In the genomic region with DNA sequence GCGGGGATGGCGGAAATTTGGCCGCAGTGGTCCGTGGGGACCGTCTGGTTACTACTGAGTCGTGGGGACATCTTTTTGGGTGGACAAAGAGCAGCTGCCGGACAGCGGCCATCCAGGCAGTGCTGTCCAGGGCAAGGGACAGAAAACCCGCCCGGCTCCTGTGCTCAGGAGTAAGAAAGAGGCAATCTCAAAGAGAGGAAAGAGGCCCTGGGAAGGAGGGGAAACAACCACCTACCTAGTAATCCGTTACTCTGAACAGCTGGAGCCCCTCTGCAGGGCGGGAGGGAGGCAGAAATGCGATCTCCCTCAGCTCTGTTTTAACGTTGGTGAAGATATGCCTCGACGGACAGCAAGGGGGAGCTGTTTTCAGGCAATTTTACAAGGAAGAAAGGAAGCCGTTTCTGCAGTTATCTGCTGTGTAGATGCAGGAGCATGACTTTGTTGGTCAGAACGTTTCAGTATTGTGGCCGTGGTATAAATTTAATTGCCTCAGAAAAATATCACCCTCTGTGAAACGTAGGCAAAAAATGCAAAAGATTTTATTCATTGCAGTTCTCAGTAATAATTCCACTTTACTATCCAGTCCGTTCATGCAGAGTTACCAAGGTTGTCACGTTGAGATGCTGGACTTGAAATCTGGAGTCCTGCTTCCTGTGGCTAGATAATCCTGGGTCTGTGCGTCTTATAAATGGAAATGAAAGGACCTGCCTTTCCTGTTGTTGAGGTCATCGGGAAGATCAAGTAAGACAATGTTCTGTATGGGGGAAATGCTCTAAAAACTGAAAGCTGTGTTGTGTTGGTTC, we compare ENCODE assay signal across 8 cellular contexts. TPM values are rescaled to one million over a fixed set of nuclear protein-coding genes. Genes with fewer than 3 reads are reported as not detected.
DNase-seq lines count a peak whose midpoint lies in the region; ATAC-seq, FAIRE-seq and TF ChIP-seq lines count a peak whose summit lies in the region.

No MANE protein-coding gene starts in this region.

- TF ChIP-seq EP300 in A549 (IDR thresholded peaks at IDR 0.05) = no peak

- no peaks in the 10 kb centered on the region for H3K36me3 Mint-ChIP-seq in activated CD8-positive, alpha-beta T cell treated with anti-CD3 and anti-CD28 coated beads for 36 hours (ENCODE audit: low read depth)

- ATAC-seq in A549 = peak; percentile 79 to 92
- ATAC-seq in HG02798 (IDR thresholded peaks at IDR 0.05; ENCODE audit: poor library complexity, unreplicated experiment) = peak; percentile 77
- ATAC-seq in activated CD8-positive, alpha-beta T cell treated with anti-CD3 and anti-CD28 coated beads for 36 hours = peak; percentile 72
- ATAC-seq in Right ventricle myocardium superior (ENCODE audit: poor library complexity) = peak; percentile 89
- peak; percentile 73 to 86 (median 85) for ATAC-seq in pancreas
- no peak for ATAC-seq in HG02840 (IDR thresholded peaks at IDR 0.05; ENCODE audit: low FRiP score, unreplicated experiment)

- H3K9me3 ChIP-seq in A549 (0 out of 3 replicates have a peak, but pooled peaks cover 2% of the 10 kb centered on the region), pancreas (no peaks in the 10 kb centered on the region)

- peaks cover 0 to 75% (median 15%) of the 10 kb centered on the region in 4 donors for H3K27me3 ChIP-seq in pancreas

- no peak for TF ChIP-seq POLR2A in A549 (IDR thresholded peaks at IDR 0.05; ENCODE audit: low read length)

- intact Hi-C loops in activated CD8-positive, alpha-beta T cell treated with anti-CD3 and anti-CD28 coated beads for 36 hours (cut with micrococcal nuclease) = no loop called here
- intact Hi-C loops in Right ventricle myocardium superior (cut with DNase I) (no loop called here), pancreas (cut with DNase I) (no loop called here)

- no peaks in the 10 kb centered on the region for H3K36me3 ChIP-seq in pancreas

- H3K4me1 ChIP-seq in A549 (peaks cover 12% of the 10 kb centered on the region; the same call in 2 of the 3 replicates), pancreas (peaks cover 0 to 11% (median 10%) of the 10 kb centered on the region in 3 donors)

- POLR2A ChIA-PET in A549 (lab: Yijun Ruan, JAX) = no interaction called here
- POLR2A ChIA-PET in activated CD8-positive, alpha-beta T cell treated with anti-CD3 and anti-CD28 coated beads for 36 hours (lab: Charles Lee) = no interaction called here

- no peak overlapping the region for H3K27ac Mint-ChIP-seq in activated CD8-positive, alpha-beta T cell treated with anti-CD3 and anti-CD28 coated beads for 36 hours

- WGBS in A549 (ENCODE audit: missing lambda C conversion rate) = 13% methylated on average over 24 of the region's 24 CpGs
- WGBS in pancreas, 2 donors = 6 to 7% methylated on average over 24 of the region's 24 CpGs

- peak overlapping the region; percentile 99 for H3K4me2 ChIP-seq in A549

- TF ChIP-seq RAD21 in A549 (conservative IDR thresholded peaks at IDR 0.05 in 1 of 2, IDR thresholded peaks at IDR 0.05 in 1 of 2) = peak; percentile 51 to 69

- TF ChIP-seq CTCF in A549 (IDR thresholded peaks at IDR 0.05) (peak; percentile 75), GM12864 (IDR thresholded peaks at IDR 0.05; ENCODE audit: low read depth, low read length, missing control alignments) (peak; percentile 71), pancreas (IDR thresholded peaks at IDR 0.05) (peak; percentile 36 to 66 (median 66))
- TF ChIP-seq CTCF in activated CD8-positive, alpha-beta T cell treated with anti-CD3 and anti-CD28 coated beads for 36 hours (IDR thresholded peaks at IDR 0.05) = peak; percentile 71

- H3K4me3 ChIP-seq in A549 (peak overlapping the region; percentile 49), GM12864 (ENCODE audit: low read depth, low read length) (no peak overlapping the region), pancreas (peak overlapping the region in 2 of 4 donors; percentile 37 to 50)

- CTCF ChIA-PET in A549 (lab: Yijun Ruan, JAX) = interaction anchor here (0.7 to 3.3 kb wide), 23 partner anchors 8 to 650 kb away, joined by 3 to 22 read pairs (median 5); no protein-coding TSS in a partner anchor
- CTCF ChIA-PET in activated CD8-positive, alpha-beta T cell treated with anti-CD3 and anti-CD28 coated beads for 36 hours (lab: Charles Lee) = interaction anchor here (0.7 to 2.2 kb wide), 13 partner anchors 8 to 516 kb away, joined by 3 to 10 read pairs (median 3); a partner anchor contains a TSS

- DNase-seq in A549 (ENCODE audit: low read depth in 1 of 2, low spot score in 1 of 2) = peak; percentile 64 to 69
- DNase-seq in GM12864 (ENCODE audit: low read depth) = no peak
- peak; percentile 77 for DNase-seq in NCI-H2029 treated with DMSO at 0.1 percent for 48 hours (lab: John Stamatoyannopoulos, UW)
- peak; percentile 54 for DNase-seq in activated CD8-positive, alpha-beta T cell treated with anti-CD3 and anti-CD28 coated beads for 36 hours
- no peak for DNase-seq in Right ventricle myocardium superior
- DNase-seq in pancreas = peak in 5 of 6 donors; percentile 15 to 55 (median 28)

- H3K9me3 Mint-ChIP-seq in activated CD8-positive, alpha-beta T cell treated with anti-CD3 and anti-CD28 coated beads for 36 hours = no peaks in the 10 kb centered on the region

- FAIRE-seq in A549 (lab: Jason Lieb, UNC) (peak; percentile 36), pancreas (lab: Jason Lieb, UNC) (no peak)

- H3K4me3 Mint-ChIP-seq in activated CD8-positive, alpha-beta T cell treated with anti-CD3 and anti-CD28 coated beads for 36 hours = no peak overlapping the region

- peaks cover 51% of the 10 kb centered on the region for H3K27me3 Mint-ChIP-seq in activated CD8-positive, alpha-beta T cell treated with anti-CD3 and anti-CD28 coated beads for 36 hours

- H3K4me1 Mint-ChIP-seq in activated CD8-positive, alpha-beta T cell treated with anti-CD3 and anti-CD28 coated beads for 36 hours (ENCODE audit: low read depth) = peaks cover 13% of the 10 kb centered on the region

- H3K27ac ChIP-seq in A549 = no peak overlapping the region
- no peak overlapping the region for H3K27ac ChIP-seq in pancreas

TF ChIP-seq in A549, 52 proteins besides CTCF, POLR2A, EP300 and RAD21 (continues in another document):
- TF ChIP-seq, protein P1, sequence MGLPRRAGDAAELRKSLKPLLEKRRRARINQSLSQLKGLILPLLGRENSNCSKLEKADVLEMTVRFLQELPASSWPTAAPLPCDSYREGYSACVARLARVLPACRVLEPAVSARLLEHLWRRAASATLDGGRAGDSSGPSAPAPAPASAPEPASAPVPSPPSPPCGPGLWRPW (IDR thresholded peaks at IDR 0.05) = no peak
- TF ChIP-seq NFE2L2 (conservative IDR thresholded peaks at IDR 0.05; ENCODE audit: low read length) (no peak), ZNF302 (CRISPR knock-in tag; IDR thresholded peaks at IDR 0.05) (no peak), FOSB (CRISPR knock-in tag; IDR thresholded peaks at IDR 0.05) (no peak), NPAS2 (CRISPR knock-in tag; IDR thresholded peaks at IDR 0.05; ENCODE audit: borderline replicate concordance) (no peak), KDM5A (IDR thresholded peaks at IDR 0.05) (no peak), BHLHE40 (IDR thresholded peaks at IDR 0.05; ENCODE audit: low read depth, low read length) (no peak), HOXA7 (CRISPR knock-in tag; IDR thresholded peaks at IDR 0.05) (no peak), CHD4 (IDR thresholded peaks at IDR 0.05; ENCODE audit: borderline replicate concordance) (no peak), PHF8 (IDR thresholded peaks at IDR 0.05; ENCODE audit: borderline replicate concordance, low read depth) (no peak)
- TF ChIP-seq, protein P2, sequence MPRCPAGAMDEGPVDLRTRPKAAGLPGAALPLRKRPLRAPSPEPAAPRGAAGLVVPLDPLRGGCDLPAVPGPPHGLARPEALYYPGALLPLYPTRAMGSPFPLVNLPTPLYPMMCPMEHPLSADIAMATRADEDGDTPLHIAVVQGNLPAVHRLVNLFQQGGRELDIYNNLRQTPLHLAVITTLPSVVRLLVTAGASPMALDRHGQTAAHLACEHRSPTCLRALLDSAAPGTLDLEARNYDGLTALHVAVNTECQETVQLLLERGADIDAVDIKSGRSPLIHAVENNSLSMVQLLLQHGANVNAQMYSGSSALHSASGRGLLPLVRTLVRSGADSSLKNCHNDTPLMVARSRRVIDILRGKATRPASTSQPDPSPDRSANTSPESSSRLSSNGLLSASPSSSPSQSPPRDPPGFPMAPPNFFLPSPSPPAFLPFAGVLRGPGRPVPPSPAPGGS (IDR thresholded peaks at IDR 0.05) = no peak
- TF ChIP-seq, protein P3, sequence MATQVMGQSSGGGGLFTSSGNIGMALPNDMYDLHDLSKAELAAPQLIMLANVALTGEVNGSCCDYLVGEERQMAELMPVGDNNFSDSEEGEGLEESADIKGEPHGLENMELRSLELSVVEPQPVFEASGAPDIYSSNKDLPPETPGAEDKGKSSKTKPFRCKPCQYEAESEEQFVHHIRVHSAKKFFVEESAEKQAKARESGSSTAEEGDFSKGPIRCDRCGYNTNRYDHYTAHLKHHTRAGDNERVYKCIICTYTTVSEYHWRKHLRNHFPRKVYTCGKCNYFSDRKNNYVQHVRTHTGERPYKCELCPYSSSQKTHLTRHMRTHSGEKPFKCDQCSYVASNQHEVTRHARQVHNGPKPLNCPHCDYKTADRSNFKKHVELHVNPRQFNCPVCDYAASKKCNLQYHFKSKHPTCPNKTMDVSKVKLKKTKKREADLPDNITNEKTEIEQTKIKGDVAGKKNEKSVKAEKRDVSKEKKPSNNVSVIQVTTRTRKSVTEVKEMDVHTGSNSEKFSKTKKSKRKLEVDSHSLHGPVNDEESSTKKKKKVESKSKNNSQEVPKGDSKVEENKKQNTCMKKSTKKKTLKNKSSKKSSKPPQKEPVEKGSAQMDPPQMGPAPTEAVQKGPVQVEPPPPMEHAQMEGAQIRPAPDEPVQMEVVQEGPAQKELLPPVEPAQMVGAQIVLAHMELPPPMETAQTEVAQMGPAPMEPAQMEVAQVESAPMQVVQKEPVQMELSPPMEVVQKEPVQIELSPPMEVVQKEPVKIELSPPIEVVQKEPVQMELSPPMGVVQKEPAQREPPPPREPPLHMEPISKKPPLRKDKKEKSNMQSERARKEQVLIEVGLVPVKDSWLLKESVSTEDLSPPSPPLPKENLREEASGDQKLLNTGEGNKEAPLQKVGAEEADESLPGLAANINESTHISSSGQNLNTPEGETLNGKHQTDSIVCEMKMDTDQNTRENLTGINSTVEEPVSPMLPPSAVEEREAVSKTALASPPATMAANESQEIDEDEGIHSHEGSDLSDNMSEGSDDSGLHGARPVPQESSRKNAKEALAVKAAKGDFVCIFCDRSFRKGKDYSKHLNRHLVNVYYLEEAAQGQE (IDR thresholded peaks at IDR 0.05) = peak; percentile 41; the same call in 1 of the 2 replicates

RNA-seq across cellular contexts. Expression of a gene that starts 1.1 kb away (rescaled TPM):
- polyA plus RNA-seq in A549 (2011; rRNA removed) = 0.01 TPM in 2 replicates
- 0.03 TPM in 1 of 2 replicates, not detected in the other for polyA plus RNA-seq in A549 (2012; cell fraction: cytosol; rRNA removed)
- polyA plus RNA-seq in A549 (2012; cell fraction: nucleus; rRNA removed) = 0.01 TPM in 1 of 2 replicates, not detected in the other
- not detected in 3 replicates for polyA plus RNA-seq in A549 (2017; fragmentation: RNase III; extraction: RNeasy Plus Mini Kit Qiagen cat#74134 plus additional on column Dnase treatment)
- not detected in 2 replicates for polyA minus RNA-seq in A549 (2011; rRNA and poly(A)+ RNA removed)
- total RNA-seq in activated CD8-positive, alpha-beta T cell treated with anti-CD3 and anti-CD28 coated beads for 36 hours = not detected
- 1.5 TPM for total RNA-seq in Right ventricle myocardium superior
- 1 to 10 TPM in 1 of 6 donors, under 1 TPM in 5; 0.16 to 1.1 (median 0.55) TPM for total RNA-seq in pancreas
- under 1 TPM; 0.19 to 0.80 TPM for polyA plus RNA-seq in pancreas

Comparison
In these comparisons a context has a peak if more than half of its experiments do, and no peak if none do; other contexts are left out.
1. DNase-seq: peak in A549 (2 of 2), NCI-H2029 treated with DMSO at 0.1 percent for 48 hours (single experiment), activated CD8-positive, alpha-beta T cell treated with anti-CD3 and anti-CD28 coated beads for 36 hours (single experiment) and pancreas (5 of 6); none in GM12864 (single experiment) and Right ventricle myocardium superior (single experiment).
2. Peak in every context shown above with its lines, with median percentiles within 50 percentile points of each other: CTCF ChIP-seq.